ENCODE assay signal across 23 cellular contexts in genomic region chr10:5757766-5758517, GRCh38. TPM values are rescaled to one million over a fixed set of nuclear protein-coding genes. Genes with fewer than 3 reads are reported as not detected.
DNase-seq lines count a peak whose midpoint lies in the region; ATAC-seq and TF ChIP-seq lines count a peak whose summit lies in the region.
"Had no signal": no experiment of that assay in that cellular context is flagged by ENCODE, and none has a peak within 500 bp of the region (broad histone marks: within the 10 kb centered on the region; RNA-seq: fewer than 3 reads in every experiment).

No MANE protein-coding gene starts in this region.

- H3K9me3 ChIP-seq in HEK293 (ENCODE audit: control insufficient read depth, insufficient read depth, low read depth, low read length), result no peaks in the 10 kb centered on the region
- H3K9me3 ChIP-seq: BE2C, left ventricle myocardium inferior, tibial nerve had no signal

- peak overlapping the region; percentile 45 for H3K27ac Mint-ChIP-seq in activated CD4-positive, alpha-beta T cell treated with anti-CD3 and anti-CD28 coated beads, Interleukin-2, amount 10 ng/mL, durations not matched to agents 24 days and 14 days
- H3K27ac Mint-ChIP-seq in activated naive CD8-positive, alpha-beta T cell treated with anti-CD3 and anti-CD28 coated beads for 36 hours, result peak overlapping the region; percentile 18
- peak overlapping the region; percentile 16 to 24 for H3K27ac Mint-ChIP-seq in natural killer cell treated with Interleukin-12 subunit alpha and Interleukin-12 subunit beta and Interleukin-15 and Interleukin-18, amount 100 ng/mL, for 72 hours

- no peak for TF ChIP-seq CTCF in HEK293 (tag by site-specific recombination; IDR thresholded peaks at IDR 0.05)

- peaks cover 15% of the 10 kb centered on the region for H3K4me1 Mint-ChIP-seq in activated CD4-positive, alpha-beta T cell treated with anti-CD3 and anti-CD28 coated beads, Interleukin-2, amount 10 ng/mL, durations not matched to agents 24 days and 14 days
- H3K4me1 Mint-ChIP-seq in activated naive CD8-positive, alpha-beta T cell treated with anti-CD3 and anti-CD28 coated beads for 36 hours, result peaks cover 5% of the 10 kb centered on the region
- peaks cover 3 to 8% of the 10 kb centered on the region in 2 donors for H3K4me1 Mint-ChIP-seq in natural killer cell treated with Interleukin-12 subunit alpha and Interleukin-12 subunit beta and Interleukin-15 and Interleukin-18, amount 100 ng/mL, for 72 hours (ENCODE audit: low read depth in 2 of 2)

- intact Hi-C loops in activated CD4-positive, alpha-beta T cell treated with anti-CD3 and anti-CD28 coated beads, Interleukin-2, amount 10 ng/mL, durations not matched to agents 24 days and 14 days (cut with micrococcal nuclease), result no loop called here

- no peaks in the 10 kb centered on the region for H3K9me3 Mint-ChIP-seq in activated CD4-positive, alpha-beta T cell treated with anti-CD3 and anti-CD28 coated beads, Interleukin-2, amount 10 ng/mL, durations not matched to agents 24 days and 14 days
- no peaks in the 10 kb centered on the region for H3K9me3 Mint-ChIP-seq in activated naive CD8-positive, alpha-beta T cell treated with anti-CD3 and anti-CD28 coated beads for 36 hours
- no peaks in the 10 kb centered on the region for H3K9me3 Mint-ChIP-seq in natural killer cell treated with Interleukin-12 subunit alpha and Interleukin-12 subunit beta and Interleukin-15 and Interleukin-18, amount 100 ng/mL, for 72 hours

- H3K27me3 Mint-ChIP-seq in activated CD4-positive, alpha-beta T cell treated with anti-CD3 and anti-CD28 coated beads, Interleukin-2, amount 10 ng/mL, durations not matched to agents 24 days and 14 days, result no peaks in the 10 kb centered on the region
- no peaks in the 10 kb centered on the region for H3K27me3 Mint-ChIP-seq in activated naive CD8-positive, alpha-beta T cell treated with anti-CD3 and anti-CD28 coated beads for 36 hours
- H3K27me3 Mint-ChIP-seq in natural killer cell treated with Interleukin-12 subunit alpha and Interleukin-12 subunit beta and Interleukin-15 and Interleukin-18, amount 100 ng/mL, for 72 hours, result no peaks in the 10 kb centered on the region

- H3K4me1 ChIP-seq in HEK293 (ENCODE audit: control insufficient read depth, insufficient read depth, low read length), result no peaks in the 10 kb centered on the region
- H3K4me1 ChIP-seq: BE2C, tibial nerve had no signal

- H3K36me3 Mint-ChIP-seq in activated CD4-positive, alpha-beta T cell treated with anti-CD3 and anti-CD28 coated beads, Interleukin-2, amount 10 ng/mL, durations not matched to agents 24 days and 14 days (ENCODE audit: low read depth), result peaks cover 67% of the 10 kb centered on the region
- H3K36me3 Mint-ChIP-seq in activated naive CD8-positive, alpha-beta T cell treated with anti-CD3 and anti-CD28 coated beads for 36 hours, result peaks cover 35% of the 10 kb centered on the region
- H3K36me3 Mint-ChIP-seq in natural killer cell treated with Interleukin-12 subunit alpha and Interleukin-12 subunit beta and Interleukin-15 and Interleukin-18, amount 100 ng/mL, for 72 hours, result peaks cover 24% of the 10 kb centered on the region

- H3K4me3 Mint-ChIP-seq in activated CD4-positive, alpha-beta T cell treated with anti-CD3 and anti-CD28 coated beads, Interleukin-2, amount 10 ng/mL, durations not matched to agents 24 days and 14 days, result no peak overlapping the region
- no peak overlapping the region for H3K4me3 Mint-ChIP-seq in activated naive CD8-positive, alpha-beta T cell treated with anti-CD3 and anti-CD28 coated beads for 36 hours
- no peak overlapping the region for H3K4me3 Mint-ChIP-seq in natural killer cell treated with Interleukin-12 subunit alpha and Interleukin-12 subunit beta and Interleukin-15 and Interleukin-18, amount 100 ng/mL, for 72 hours

- POLR2A ChIA-PET in HEK293 (lab: Yijun Ruan, JAX), result no interaction called here

- ATAC-seq in natural killer cell treated with Interleukin-12 subunit alpha and Interleukin-12 subunit beta and Interleukin-15 and Interleukin-18, amount 100 ng/mL, for 72 hours, result no peak
- ATAC-seq in HG03175 (IDR thresholded peaks at IDR 0.05; ENCODE audit: unreplicated experiment), result no peak
- ATAC-seq: esophagus mucosa had no signal

- no peak overlapping the region for H3K4me3 ChIP-seq in HEK293 (ENCODE audit: low read depth, low read length)
- H3K4me3 ChIP-seq: left ventricle myocardium inferior, smooth muscle cell, tibial nerve had no signal

- peaks cover 38 to 71% of the 10 kb centered on the region in 2 experiments for H3K36me3 ChIP-seq in HEK293 (ENCODE audit: control insufficient read depth in 2 of 2, insufficient read depth in 1 of 2, low read length in 2 of 2)

- H3K27ac ChIP-seq in HEK293 (ENCODE audit: extremely low read depth, low read depth, low read length), result no peak overlapping the region
- H3K27ac ChIP-seq: left ventricle myocardium inferior, tibial nerve had no signal

- no peak for DNase-seq in activated CD4-positive, alpha-beta T cell treated with anti-CD3 and anti-CD28 coated beads, Interleukin-2, amount 10 ng/mL, durations not matched to agents 24 days and 14 days
- DNase-seq in activated CD4-positive, alpha-beta T cell treated with anti-CD3 and anti-CD28 coated beads for 48 hours, result no peak
- DNase-seq in activated naive CD8-positive, alpha-beta T cell treated with anti-CD3 and anti-CD28 coated beads for 36 hours, result no peak
- DNase-seq in natural killer cell treated with Interleukin-12 subunit alpha and Interleukin-12 subunit beta and Interleukin-15 and Interleukin-18, amount 100 ng/mL, for 72 hours (ENCODE audit: low spot score), result no peak
- DNase-seq in NCI-H1436 (lab: John Stamatoyannopoulos, UW) (no peak), anterior cingulate cortex (lab: John Stamatoyannopoulos, UW) (no peak)
- DNase-seq: BE2C; Calu3; effector CD4-positive, alpha-beta T cell; foreskin melanocyte; hippocampal formation; left ventricle myocardium inferior; midbrain; NCI-H1105; NCI-H2081; NCI-H446; OCI-M1; stimulated activated naive CD8-positive, alpha-beta T cell treated with anti-CD3 and anti-CD28 coated beads, Interleukin-15, Interleukin-2, amounts not matched to agents 100 U/mL and 50 U/mL, for 24 hours had no signal

- CTCF ChIA-PET in HEK293 (lab: Yijun Ruan, JAX), result interaction anchor here (0.6 kb wide), 2 partner anchors 79 to 414 kb away, joined by 3 read pairs; no protein-coding TSS in a partner anchor

TF ChIP-seq in HEK293, 187 proteins besides CTCF, POLR2A, EP300 and RAD21:
- TF ChIP-seq ZNF121 (tag by site-specific recombination; IDR thresholded peaks at IDR 0.05) (peak; percentile 86), ZNF449 (tag by site-specific recombination; IDR thresholded peaks at IDR 0.05) (no peak)

RNA-seq across cellular contexts. Expression of gene GDI2, which starts 55.3 kb away (rescaled TPM):
- total RNA-seq in activated CD4-positive, alpha-beta T cell treated with anti-CD3 and anti-CD28 coated beads, Interleukin-2, amount 10 ng/mL, durations not matched to agents 24 days and 14 days, result 305 and 307 TPM in 2 replicates
- total RNA-seq in activated naive CD8-positive, alpha-beta T cell treated with anti-CD3 and anti-CD28 coated beads for 36 hours, result 100 to 1,000 TPM; 335 to 339 TPM
- total RNA-seq in natural killer cell treated with Interleukin-12 subunit alpha and Interleukin-12 subunit beta and Interleukin-15 and Interleukin-18, amount 100 ng/mL, for 72 hours, result 100 to 1,000 TPM; 214 to 225 TPM
